ENCODE assay signal across 9 cellular contexts in genomic region chr14:44010595-44010994, GRCh38.
"Had no signal": no experiment of that assay in that cellular context is flagged by ENCODE, and none has a peak within 500 bp of the region (broad histone marks: within the 10 kb centered on the region; RNA-seq: fewer than 3 reads in every experiment).

No MANE protein-coding gene starts in this region.

- H3K9ac ChIP-seq: GM23248 had no signal

- H3K4me3 ChIP-seq: GM23248, HAP-1, K562 had no signal

- DNase-seq: GM23248, GOT3, H7, HFFc6, IMR-90 had no signal

- ATAC-seq: HCT116, K562 had no signal

- H3K4me3 Mint-ChIP-seq: HFFc6 had no signal

- H3K27ac ChIP-seq: GM23248, HL-60 had no signal

- H3K27ac Mint-ChIP-seq: HFFc6 had no signal

- H3K36me3 ChIP-seq: HAP-1 had no signal

- H3K9me3 ChIP-seq: HAP-1 had no signal

- H2AFZ ChIP-seq: GM23248 had no signal
